1 cellular context compared by ENCODE assay signal in the genomic region with DNA sequence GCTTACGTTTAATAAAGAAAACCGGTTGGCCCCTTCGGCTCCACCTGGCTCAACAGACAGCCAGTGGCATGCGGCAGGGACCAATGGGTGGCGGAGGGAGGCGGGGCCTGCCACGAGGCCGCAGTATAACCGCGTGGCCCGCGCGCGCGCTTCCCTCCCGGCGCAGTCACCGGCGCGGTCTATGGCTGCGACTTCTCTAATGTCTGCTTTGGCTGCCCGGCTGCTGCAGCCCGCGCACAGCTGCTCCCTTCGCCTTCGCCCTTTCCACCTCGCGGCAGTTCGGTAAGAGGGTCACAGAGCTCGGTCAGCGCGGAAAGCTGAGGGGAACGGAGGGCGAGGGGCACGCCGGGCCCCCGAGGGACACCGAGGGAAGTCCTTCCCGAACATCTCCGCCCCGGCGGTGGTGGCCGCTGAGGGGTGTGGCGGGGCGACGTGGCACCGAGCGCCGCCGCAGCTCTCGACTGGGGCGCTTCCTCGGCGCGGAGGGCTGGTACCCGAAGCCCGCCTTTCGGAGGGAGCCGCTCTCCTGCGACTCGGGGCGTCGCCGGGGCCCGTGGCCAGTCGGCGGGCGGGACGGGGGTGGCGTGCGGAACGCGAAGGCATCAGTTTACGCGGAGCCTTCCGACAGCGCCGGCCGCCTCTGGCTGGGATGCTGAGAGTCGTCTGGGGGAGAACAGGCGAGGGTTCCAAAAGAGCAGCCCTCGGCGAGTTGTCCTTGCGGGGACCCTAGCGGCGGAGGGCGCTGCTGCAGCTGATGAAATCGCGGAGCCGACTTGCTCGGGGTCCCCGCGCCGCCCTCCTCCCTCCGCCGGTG.
TF ChIP-seq lines count a peak whose summit lies in the region.

A gene (plus strand): TSS at position 155 of the 814 bp plus-strand sequence. CDS start 27 bp downstream, at position 182.

TF ChIP-seq in WTC11, 78 proteins besides CTCF, POLR2A, EP300 and RAD21 (continued from another document and continues in another):
- TF ChIP-seq, protein P1, sequence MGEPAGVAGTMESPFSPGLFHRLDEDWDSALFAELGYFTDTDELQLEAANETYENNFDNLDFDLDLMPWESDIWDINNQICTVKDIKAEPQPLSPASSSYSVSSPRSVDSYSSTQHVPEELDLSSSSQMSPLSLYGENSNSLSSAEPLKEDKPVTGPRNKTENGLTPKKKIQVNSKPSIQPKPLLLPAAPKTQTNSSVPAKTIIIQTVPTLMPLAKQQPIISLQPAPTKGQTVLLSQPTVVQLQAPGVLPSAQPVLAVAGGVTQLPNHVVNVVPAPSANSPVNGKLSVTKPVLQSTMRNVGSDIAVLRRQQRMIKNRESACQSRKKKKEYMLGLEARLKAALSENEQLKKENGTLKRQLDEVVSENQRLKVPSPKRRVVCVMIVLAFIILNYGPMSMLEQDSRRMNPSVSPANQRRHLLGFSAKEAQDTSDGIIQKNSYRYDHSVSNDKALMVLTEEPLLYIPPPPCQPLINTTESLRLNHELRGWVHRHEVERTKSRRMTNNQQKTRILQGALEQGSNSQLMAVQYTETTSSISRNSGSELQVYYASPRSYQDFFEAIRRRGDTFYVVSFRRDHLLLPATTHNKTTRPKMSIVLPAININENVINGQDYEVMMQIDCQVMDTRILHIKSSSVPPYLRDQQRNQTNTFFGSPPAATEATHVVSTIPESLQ (CRISPR knock-in tag; IDR thresholded peaks at IDR 0.05), result 0 out of 2 replicates have a peak, but pooled peaks have one; percentile 55
- TF ChIP-seq PRRX2 (CRISPR knock-in tag; IDR thresholded peaks at IDR 0.05), result peak; percentile 72
- TF ChIP-seq ESRRA (CRISPR knock-in tag; IDR thresholded peaks at IDR 0.05; ENCODE audit: borderline replicate concordance), result peak; percentile 53; the same call in 1 of the 2 replicates
- TF ChIP-seq, protein P2, sequence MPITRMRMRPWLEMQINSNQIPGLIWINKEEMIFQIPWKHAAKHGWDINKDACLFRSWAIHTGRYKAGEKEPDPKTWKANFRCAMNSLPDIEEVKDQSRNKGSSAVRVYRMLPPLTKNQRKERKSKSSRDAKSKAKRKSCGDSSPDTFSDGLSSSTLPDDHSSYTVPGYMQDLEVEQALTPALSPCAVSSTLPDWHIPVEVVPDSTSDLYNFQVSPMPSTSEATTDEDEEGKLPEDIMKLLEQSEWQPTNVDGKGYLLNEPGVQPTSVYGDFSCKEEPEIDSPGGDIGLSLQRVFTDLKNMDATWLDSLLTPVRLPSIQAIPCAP (CRISPR knock-in tag; IDR thresholded peaks at IDR 0.05), result peak; percentile 88
- TF ChIP-seq, protein P3, sequence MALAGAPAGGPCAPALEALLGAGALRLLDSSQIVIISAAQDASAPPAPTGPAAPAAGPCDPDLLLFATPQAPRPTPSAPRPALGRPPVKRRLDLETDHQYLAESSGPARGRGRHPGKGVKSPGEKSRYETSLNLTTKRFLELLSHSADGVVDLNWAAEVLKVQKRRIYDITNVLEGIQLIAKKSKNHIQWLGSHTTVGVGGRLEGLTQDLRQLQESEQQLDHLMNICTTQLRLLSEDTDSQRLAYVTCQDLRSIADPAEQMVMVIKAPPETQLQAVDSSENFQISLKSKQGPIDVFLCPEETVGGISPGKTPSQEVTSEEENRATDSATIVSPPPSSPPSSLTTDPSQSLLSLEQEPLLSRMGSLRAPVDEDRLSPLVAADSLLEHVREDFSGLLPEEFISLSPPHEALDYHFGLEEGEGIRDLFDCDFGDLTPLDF (CRISPR knock-in tag; IDR thresholded peaks at IDR 0.05), result peak; percentile 83; the same call in 1 of the 2 replicates
- TF ChIP-seq, protein P4, sequence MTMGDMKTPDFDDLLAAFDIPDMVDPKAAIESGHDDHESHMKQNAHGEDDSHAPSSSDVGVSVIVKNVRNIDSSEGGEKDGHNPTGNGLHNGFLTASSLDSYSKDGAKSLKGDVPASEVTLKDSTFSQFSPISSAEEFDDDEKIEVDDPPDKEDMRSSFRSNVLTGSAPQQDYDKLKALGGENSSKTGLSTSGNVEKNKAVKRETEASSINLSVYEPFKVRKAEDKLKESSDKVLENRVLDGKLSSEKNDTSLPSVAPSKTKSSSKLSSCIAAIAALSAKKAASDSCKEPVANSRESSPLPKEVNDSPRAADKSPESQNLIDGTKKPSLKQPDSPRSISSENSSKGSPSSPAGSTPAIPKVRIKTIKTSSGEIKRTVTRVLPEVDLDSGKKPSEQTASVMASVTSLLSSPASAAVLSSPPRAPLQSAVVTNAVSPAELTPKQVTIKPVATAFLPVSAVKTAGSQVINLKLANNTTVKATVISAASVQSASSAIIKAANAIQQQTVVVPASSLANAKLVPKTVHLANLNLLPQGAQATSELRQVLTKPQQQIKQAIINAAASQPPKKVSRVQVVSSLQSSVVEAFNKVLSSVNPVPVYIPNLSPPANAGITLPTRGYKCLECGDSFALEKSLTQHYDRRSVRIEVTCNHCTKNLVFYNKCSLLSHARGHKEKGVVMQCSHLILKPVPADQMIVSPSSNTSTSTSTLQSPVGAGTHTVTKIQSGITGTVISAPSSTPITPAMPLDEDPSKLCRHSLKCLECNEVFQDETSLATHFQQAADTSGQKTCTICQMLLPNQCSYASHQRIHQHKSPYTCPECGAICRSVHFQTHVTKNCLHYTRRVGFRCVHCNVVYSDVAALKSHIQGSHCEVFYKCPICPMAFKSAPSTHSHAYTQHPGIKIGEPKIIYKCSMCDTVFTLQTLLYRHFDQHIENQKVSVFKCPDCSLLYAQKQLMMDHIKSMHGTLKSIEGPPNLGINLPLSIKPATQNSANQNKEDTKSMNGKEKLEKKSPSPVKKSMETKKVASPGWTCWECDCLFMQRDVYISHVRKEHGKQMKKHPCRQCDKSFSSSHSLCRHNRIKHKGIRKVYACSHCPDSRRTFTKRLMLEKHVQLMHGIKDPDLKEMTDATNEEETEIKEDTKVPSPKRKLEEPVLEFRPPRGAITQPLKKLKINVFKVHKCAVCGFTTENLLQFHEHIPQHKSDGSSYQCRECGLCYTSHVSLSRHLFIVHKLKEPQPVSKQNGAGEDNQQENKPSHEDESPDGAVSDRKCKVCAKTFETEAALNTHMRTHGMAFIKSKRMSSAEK (CRISPR knock-in tag; IDR thresholded peaks at IDR 0.05; ENCODE audit: borderline replicate concordance), result 0 out of 2 replicates have a peak, but pooled peaks have one; percentile 48
- TF ChIP-seq ZNF263 (CRISPR knock-in tag; IDR thresholded peaks at IDR 0.05; ENCODE audit: low read depth), result no peak; the same call in 1 of the 2 replicates
- TF ChIP-seq MXD4 (CRISPR knock-in tag; IDR thresholded peaks at IDR 0.05; ENCODE audit: borderline replicate concordance), result no peak
- no peak for TF ChIP-seq ZNF396 (CRISPR knock-in tag; IDR thresholded peaks at IDR 0.05; ENCODE audit: borderline replicate concordance)
- TF ChIP-seq, protein P5, sequence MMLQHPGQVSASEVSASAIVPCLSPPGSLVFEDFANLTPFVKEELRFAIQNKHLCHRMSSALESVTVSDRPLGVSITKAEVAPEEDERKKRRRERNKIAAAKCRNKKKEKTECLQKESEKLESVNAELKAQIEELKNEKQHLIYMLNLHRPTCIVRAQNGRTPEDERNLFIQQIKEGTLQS (CRISPR knock-in tag; conservative IDR thresholded peaks at IDR 0.05), result peak; percentile 75; the same call in 1 of the 2 replicates
- TF ChIP-seq ETV6 (CRISPR knock-in tag; IDR thresholded peaks at IDR 0.05), result peak; percentile 96
- no peak for TF ChIP-seq JAZF1 (CRISPR knock-in tag; IDR thresholded peaks at IDR 0.05)
- peak; percentile 79 for TF ChIP-seq ATF1 (CRISPR knock-in tag; IDR thresholded peaks at IDR 0.05)
- TF ChIP-seq FOXP1 (CRISPR knock-in tag; IDR thresholded peaks at IDR 0.05; ENCODE audit: borderline replicate concordance), result peak; percentile 94
- TF ChIP-seq, protein P6, sequence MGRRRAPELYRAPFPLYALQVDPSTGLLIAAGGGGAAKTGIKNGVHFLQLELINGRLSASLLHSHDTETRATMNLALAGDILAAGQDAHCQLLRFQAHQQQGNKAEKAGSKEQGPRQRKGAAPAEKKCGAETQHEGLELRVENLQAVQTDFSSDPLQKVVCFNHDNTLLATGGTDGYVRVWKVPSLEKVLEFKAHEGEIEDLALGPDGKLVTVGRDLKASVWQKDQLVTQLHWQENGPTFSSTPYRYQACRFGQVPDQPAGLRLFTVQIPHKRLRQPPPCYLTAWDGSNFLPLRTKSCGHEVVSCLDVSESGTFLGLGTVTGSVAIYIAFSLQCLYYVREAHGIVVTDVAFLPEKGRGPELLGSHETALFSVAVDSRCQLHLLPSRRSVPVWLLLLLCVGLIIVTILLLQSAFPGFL (CRISPR knock-in tag; IDR thresholded peaks at IDR 0.05; ENCODE audit: borderline replicate concordance), result peak; percentile 82; the same call in 1 of the 2 replicates
- no peak for TF ChIP-seq OVOL2 (CRISPR knock-in tag; IDR thresholded peaks at IDR 0.05; ENCODE audit: borderline replicate concordance)
- TF ChIP-seq FOXK1 (CRISPR knock-in tag; IDR thresholded peaks at IDR 0.05), result peak; percentile 91; the same call in 1 of the 2 replicates
- TF ChIP-seq TP53 (CRISPR knock-in tag; IDR thresholded peaks at IDR 0.05), result peak; percentile 91
- TF ChIP-seq ZNF219 (CRISPR knock-in tag; IDR thresholded peaks at IDR 0.05; ENCODE audit: borderline replicate concordance), result peak; percentile 93
- peak; percentile 100 for TF ChIP-seq GABPB1 (CRISPR knock-in tag; IDR thresholded peaks at IDR 0.05)
- no peak for TF ChIP-seq SOX15 (CRISPR knock-in tag; IDR thresholded peaks at IDR 0.05)
- peak; percentile 80 for TF ChIP-seq RELA (CRISPR knock-in tag; IDR thresholded peaks at IDR 0.05; ENCODE audit: borderline replicate concordance)
- TF ChIP-seq GTF2I (CRISPR knock-in tag; conservative IDR thresholded peaks at IDR 0.05), result no peak
- peak; percentile 97 for TF ChIP-seq SMAD3 (CRISPR knock-in tag; IDR thresholded peaks at IDR 0.05; ENCODE audit: borderline replicate concordance)
- TF ChIP-seq, protein P7, sequence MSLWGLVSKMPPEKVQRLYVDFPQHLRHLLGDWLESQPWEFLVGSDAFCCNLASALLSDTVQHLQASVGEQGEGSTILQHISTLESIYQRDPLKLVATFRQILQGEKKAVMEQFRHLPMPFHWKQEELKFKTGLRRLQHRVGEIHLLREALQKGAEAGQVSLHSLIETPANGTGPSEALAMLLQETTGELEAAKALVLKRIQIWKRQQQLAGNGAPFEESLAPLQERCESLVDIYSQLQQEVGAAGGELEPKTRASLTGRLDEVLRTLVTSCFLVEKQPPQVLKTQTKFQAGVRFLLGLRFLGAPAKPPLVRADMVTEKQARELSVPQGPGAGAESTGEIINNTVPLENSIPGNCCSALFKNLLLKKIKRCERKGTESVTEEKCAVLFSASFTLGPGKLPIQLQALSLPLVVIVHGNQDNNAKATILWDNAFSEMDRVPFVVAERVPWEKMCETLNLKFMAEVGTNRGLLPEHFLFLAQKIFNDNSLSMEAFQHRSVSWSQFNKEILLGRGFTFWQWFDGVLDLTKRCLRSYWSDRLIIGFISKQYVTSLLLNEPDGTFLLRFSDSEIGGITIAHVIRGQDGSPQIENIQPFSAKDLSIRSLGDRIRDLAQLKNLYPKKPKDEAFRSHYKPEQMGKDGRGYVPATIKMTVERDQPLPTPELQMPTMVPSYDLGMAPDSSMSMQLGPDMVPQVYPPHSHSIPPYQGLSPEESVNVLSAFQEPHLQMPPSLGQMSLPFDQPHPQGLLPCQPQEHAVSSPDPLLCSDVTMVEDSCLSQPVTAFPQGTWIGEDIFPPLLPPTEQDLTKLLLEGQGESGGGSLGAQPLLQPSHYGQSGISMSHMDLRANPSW (CRISPR knock-in tag; conservative IDR thresholded peaks at IDR 0.05; ENCODE audit: low read depth), result peak; percentile 57; the same call in 1 of the 2 replicates
- TF ChIP-seq NFYB (CRISPR knock-in tag; conservative IDR thresholded peaks at IDR 0.05; ENCODE audit: low read depth), result peak; percentile 91
- TF ChIP-seq HMGA2 (CRISPR knock-in tag; IDR thresholded peaks at IDR 0.05), result no peak
- peak; percentile 74; the same call in 1 of the 2 replicates for TF ChIP-seq NR1H2 (CRISPR knock-in tag; IDR thresholded peaks at IDR 0.05)
- TF ChIP-seq, protein P8, sequence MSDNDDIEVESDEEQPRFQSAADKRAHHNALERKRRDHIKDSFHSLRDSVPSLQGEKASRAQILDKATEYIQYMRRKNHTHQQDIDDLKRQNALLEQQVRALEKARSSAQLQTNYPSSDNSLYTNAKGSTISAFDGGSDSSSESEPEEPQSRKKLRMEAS (CRISPR knock-in tag; IDR thresholded peaks at IDR 0.05), result peak; percentile 98
- TF ChIP-seq, protein P9, sequence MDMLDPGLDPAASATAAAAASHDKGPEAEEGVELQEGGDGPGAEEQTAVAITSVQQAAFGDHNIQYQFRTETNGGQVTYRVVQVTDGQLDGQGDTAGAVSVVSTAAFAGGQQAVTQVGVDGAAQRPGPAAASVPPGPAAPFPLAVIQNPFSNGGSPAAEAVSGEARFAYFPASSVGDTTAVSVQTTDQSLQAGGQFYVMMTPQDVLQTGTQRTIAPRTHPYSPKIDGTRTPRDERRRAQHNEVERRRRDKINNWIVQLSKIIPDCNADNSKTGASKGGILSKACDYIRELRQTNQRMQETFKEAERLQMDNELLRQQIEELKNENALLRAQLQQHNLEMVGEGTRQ (CRISPR knock-in tag; IDR thresholded peaks at IDR 0.05), result peak; percentile 56
- TF ChIP-seq, protein P10, sequence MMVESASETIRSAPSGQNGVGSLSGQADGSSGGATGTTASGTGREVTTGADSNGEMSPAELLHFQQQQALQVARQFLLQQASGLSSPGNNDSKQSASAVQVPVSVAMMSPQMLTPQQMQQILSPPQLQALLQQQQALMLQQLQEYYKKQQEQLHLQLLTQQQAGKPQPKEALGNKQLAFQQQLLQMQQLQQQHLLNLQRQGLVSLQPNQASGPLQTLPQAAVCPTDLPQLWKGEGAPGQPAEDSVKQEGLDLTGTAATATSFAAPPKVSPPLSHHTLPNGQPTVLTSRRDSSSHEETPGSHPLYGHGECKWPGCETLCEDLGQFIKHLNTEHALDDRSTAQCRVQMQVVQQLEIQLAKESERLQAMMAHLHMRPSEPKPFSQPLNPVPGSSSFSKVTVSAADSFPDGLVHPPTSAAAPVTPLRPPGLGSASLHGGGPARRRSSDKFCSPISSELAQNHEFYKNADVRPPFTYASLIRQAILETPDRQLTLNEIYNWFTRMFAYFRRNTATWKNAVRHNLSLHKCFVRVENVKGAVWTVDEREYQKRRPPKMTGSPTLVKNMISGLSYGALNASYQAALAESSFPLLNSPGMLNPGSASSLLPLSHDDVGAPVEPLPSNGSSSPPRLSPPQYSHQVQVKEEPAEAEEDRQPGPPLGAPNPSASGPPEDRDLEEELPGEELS (CRISPR knock-in tag; IDR thresholded peaks at IDR 0.05), result peak; percentile 97
- TF ChIP-seq KAT7 (CRISPR knock-in tag; IDR thresholded peaks at IDR 0.05; ENCODE audit: borderline replicate concordance), result no peak
- peak; percentile 87 for TF ChIP-seq CREB1 (CRISPR knock-in tag; IDR thresholded peaks at IDR 0.05)
